Comparison of ENCODE assay signal across 19 cellular contexts in genomic region chr2:223203971-223204370, GRCh38.
DNase-seq lines count a peak whose midpoint lies in the region; ATAC-seq and TF ChIP-seq lines count a peak whose summit lies in the region.
"Had no signal": no experiment of that assay in that cellular context is flagged by ENCODE, and none has a peak within 500 bp of the region (broad histone marks: within the 10 kb centered on the region; RNA-seq: fewer than 3 reads in every experiment).

No MANE protein-coding gene starts in this region.

- no peak overlapping the region for H2AFZ ChIP-seq in mesenchymal stem cell (ENCODE audit: low read depth, low read length)

- no peak overlapping the region for H3K4me3 ChIP-seq in BJ (ENCODE audit: low read depth, low read length)
- H3K4me3 ChIP-seq in mesenchymal stem cell (ENCODE audit: insufficient read depth in 1 of 2, low read depth in 1 of 2, low read length in 2 of 2): no peak overlapping the region
- no peak overlapping the region for H3K4me3 ChIP-seq in gastrocnemius medialis
- H3K4me3 ChIP-seq in aorta (ENCODE audit: low read length in 2 of 2): no peak overlapping the region
- no peak overlapping the region for H3K4me3 ChIP-seq in naive thymus-derived CD4-positive, alpha-beta T cell (ENCODE audit: low read length)
- H3K4me3 ChIP-seq: gastroesophageal sphincter, lung, right atrium auricular region had no signal

- H2AK5ac ChIP-seq in mesenchymal stem cell (ENCODE audit: low read length, severe bottlenecking): no peak overlapping the region

- no peak for TF ChIP-seq POLR2A in gastrocnemius medialis (IDR thresholded peaks at IDR 0.05)

- peak overlapping the region; percentile 4 for H3K27ac Mint-ChIP-seq in chondrocyte (ENCODE audit: unreplicated experiment)
- H3K27ac Mint-ChIP-seq in naive thymus-derived CD4-positive, alpha-beta T cell: no peak overlapping the region
- H3K27ac Mint-ChIP-seq: activated CD4-positive, alpha-beta memory T cell treated with anti-CD3 and anti-CD28 coated beads for 36 hours had no signal

- H3K79me1 ChIP-seq in mesenchymal stem cell (replicated peaks; ENCODE audit: low read length, poor library complexity, severe bottlenecking): no peaks in the 10 kb centered on the region

- CTCF ChIA-PET in BJ (lab: Yijun Ruan, JAX): interaction anchor here (1.3 kb wide), 1 partner anchor 21 kb away, joined by 4 read pairs; no protein-coding TSS in a partner anchor
- CTCF ChIA-PET in naive thymus-derived CD4-positive, alpha-beta T cell (lab: Charles Lee): no interaction called here

- no peaks in the 10 kb centered on the region for H3K27me3 Mint-ChIP-seq in chondrocyte (ENCODE audit: low read depth)
- no peaks in the 10 kb centered on the region for H3K27me3 Mint-ChIP-seq in naive thymus-derived CD4-positive, alpha-beta T cell
- H3K27me3 Mint-ChIP-seq: activated CD4-positive, alpha-beta memory T cell treated with anti-CD3 and anti-CD28 coated beads for 36 hours had no signal

- DNase-seq in BJ (ENCODE audit: low read depth) (peak; percentile 72), LHCN-M2 (ENCODE audit: low read depth) (peak; percentile 84), chondrocyte (ENCODE audit: low spot score) (no peak), mesenchymal stem cell (peak; percentile 74), gastrocnemius medialis (no peak), aorta (no peak), T-helper 1 cell (no peak)
- DNase-seq in naive thymus-derived CD4-positive, alpha-beta T cell: no peak
- DNase-seq: activated CD4-positive, alpha-beta memory T cell treated with anti-CD3 and anti-CD28 coated beads for 36 hours; amygdala; BE2C; DMS153; Karpas-422; NCI-H1436 treated with DMSO at 0.1 percent for 48 hours; stimulated activated CD4-positive, alpha-beta T cell treated with anti-CD3 and anti-CD28 coated beads, Interleukin-4, amount 100 ng/mL, for 24 hours; trophoblast cell had no signal

- H3K27me3 ChIP-seq in BJ (ENCODE audit: control insufficient read depth, insufficient read depth, low read length): no peaks in the 10 kb centered on the region; the same call in 1 of the 2 replicates
- H3K27me3 ChIP-seq in mesenchymal stem cell (ENCODE audit: control insufficient read depth in 1 of 2, insufficient read depth in 1 of 2, low read length in 2 of 2): no peaks in the 10 kb centered on the region
- no peaks in the 10 kb centered on the region for H3K27me3 ChIP-seq in gastrocnemius medialis
- H3K27me3 ChIP-seq in aorta (ENCODE audit: control insufficient read depth in 1 of 2, insufficient read depth in 2 of 2, low read length in 1 of 2): no peaks in the 10 kb centered on the region
- H3K27me3 ChIP-seq in naive thymus-derived CD4-positive, alpha-beta T cell (ENCODE audit: control insufficient read depth in 2 of 2, insufficient read depth in 2 of 2, low read length in 2 of 2): no peaks in the 10 kb centered on the region
- H3K27me3 ChIP-seq: BE2C, gastroesophageal sphincter, right atrium auricular region had no signal

- H3K14ac ChIP-seq in mesenchymal stem cell (ENCODE audit: low read length in 2 of 2): no peak overlapping the region

- peaks cover 14% of the 10 kb centered on the region for H3K9me3 Mint-ChIP-seq in chondrocyte (ENCODE audit: low read depth)
- H3K9me3 Mint-ChIP-seq in naive thymus-derived CD4-positive, alpha-beta T cell: peaks cover 0 to 21% (median 12%) of the 10 kb centered on the region in 11 donors

- no peak overlapping the region for H4K8ac ChIP-seq in mesenchymal stem cell (ENCODE audit: low read length)

- peaks cover 1% of the 10 kb centered on the region for H3K36me3 Mint-ChIP-seq in chondrocyte (ENCODE audit: low read depth)
- H3K36me3 Mint-ChIP-seq in naive thymus-derived CD4-positive, alpha-beta T cell: no peaks in the 10 kb centered on the region
- H3K36me3 Mint-ChIP-seq: activated CD4-positive, alpha-beta memory T cell treated with anti-CD3 and anti-CD28 coated beads for 36 hours had no signal

- WGBS in mesenchymal stem cell: no CpG with 5 or more reads among the region's 1 CpG
- 32 to 38% methylated on average over 1 of the region's 1 CpG for WGBS in aorta, 2 donors

- no peaks in the 10 kb centered on the region for H3K36me3 ChIP-seq in BJ (ENCODE audit: control insufficient read depth, insufficient read depth, low read length)
- no peaks in the 10 kb centered on the region for H3K36me3 ChIP-seq in mesenchymal stem cell (ENCODE audit: control insufficient read depth in 1 of 2, insufficient read depth in 2 of 2, low read depth in 1 of 2, low read length in 2 of 2)
- H3K36me3 ChIP-seq in gastrocnemius medialis: no peaks in the 10 kb centered on the region
- no peaks in the 10 kb centered on the region for H3K36me3 ChIP-seq in aorta (ENCODE audit: control insufficient read depth in 1 of 2, insufficient read depth in 2 of 2, low read length in 1 of 2)
- H3K36me3 ChIP-seq in naive thymus-derived CD4-positive, alpha-beta T cell (ENCODE audit: control insufficient read depth in 2 of 3, insufficient read depth in 3 of 3, low read length in 3 of 3): no peaks in the 10 kb centered on the region
- H3K36me3 ChIP-seq: BE2C, gastroesophageal sphincter, right atrium auricular region had no signal

- H3K27ac ChIP-seq in mesenchymal stem cell (ENCODE audit: low read length, poor library complexity, severe bottlenecking) (no peak overlapping the region), gastrocnemius medialis (no peak overlapping the region), aorta (ENCODE audit: low read depth in 1 of 2, low read length in 2 of 2) (no peak overlapping the region)
- H3K27ac ChIP-seq in naive thymus-derived CD4-positive, alpha-beta T cell (ENCODE audit: low read depth, low read length): no peak overlapping the region
- H3K27ac ChIP-seq: gastroesophageal sphincter, right atrium auricular region had no signal

- peaks cover 11% of the 10 kb centered on the region for H3K4me1 Mint-ChIP-seq in chondrocyte (ENCODE audit: low read depth)
- H3K4me1 Mint-ChIP-seq in naive thymus-derived CD4-positive, alpha-beta T cell: no peaks in the 10 kb centered on the region

- no peak overlapping the region for H3K4me2 ChIP-seq in mesenchymal stem cell (ENCODE audit: low read length, poor library complexity, severe bottlenecking)

- H3K4me1 ChIP-seq in mesenchymal stem cell (ENCODE audit: control insufficient read depth, insufficient read depth, low read depth, low read length) (no peaks in the 10 kb centered on the region), gastrocnemius medialis (no peaks in the 10 kb centered on the region), aorta (ENCODE audit: control insufficient read depth in 1 of 2, insufficient read depth in 2 of 2, low read length in 2 of 2) (no peaks in the 10 kb centered on the region)
- no peaks in the 10 kb centered on the region for H3K4me1 ChIP-seq in naive thymus-derived CD4-positive, alpha-beta T cell (ENCODE audit: control insufficient read depth in 2 of 2, insufficient read depth in 2 of 2, low read length in 2 of 2)
- H3K4me1 ChIP-seq: right atrium auricular region had no signal

- H2BK12ac ChIP-seq in mesenchymal stem cell (ENCODE audit: low read length in 2 of 2): no peak overlapping the region

- H3K9ac ChIP-seq in mesenchymal stem cell (ENCODE audit: low read length): peak overlapping the region; percentile 41

- ATAC-seq in gastrocnemius medialis: no peak
- no peak for ATAC-seq in aorta (ENCODE audit: low FRiP score)
- no peak for ATAC-seq in naive thymus-derived CD4-positive, alpha-beta T cell
- ATAC-seq: gastroesophageal sphincter had no signal

- no peak overlapping the region for H3K23ac ChIP-seq in mesenchymal stem cell (ENCODE audit: low read length in 2 of 2)

- H3K4me3 Mint-ChIP-seq in chondrocyte (ENCODE audit: unreplicated experiment): no peak overlapping the region
- H3K4me3 Mint-ChIP-seq in naive thymus-derived CD4-positive, alpha-beta T cell: no peak overlapping the region
- H3K4me3 Mint-ChIP-seq: activated CD4-positive, alpha-beta memory T cell treated with anti-CD3 and anti-CD28 coated beads for 36 hours had no signal

- H2BK5ac ChIP-seq in mesenchymal stem cell (ENCODE audit: low read depth, low read length, poor library complexity, severe bottlenecking): no peak overlapping the region

- no peak for TF ChIP-seq CTCF in BJ (IDR thresholded peaks at IDR 0.05; ENCODE audit: insufficient read depth, low read depth, low read length)
- no peak for TF ChIP-seq CTCF in chondrocyte (IDR thresholded peaks at IDR 0.05)
- TF ChIP-seq CTCF in gastrocnemius medialis (IDR thresholded peaks at IDR 0.05 in 4 of 5, conservative IDR thresholded peaks at IDR 0.05 in 1 of 5): no peak

- H3K4ac ChIP-seq in mesenchymal stem cell (ENCODE audit: low read depth in 1 of 2, low read length in 2 of 2): no peak overlapping the region

- intact Hi-C loops in gastrocnemius medialis (cut with DNase I; ENCODE audit: low total_unique reads) (no loop called here), aorta (cut with DNase I) (no loop called here)
- intact Hi-C loops in naive thymus-derived CD4-positive, alpha-beta T cell (cut with micrococcal nuclease): no loop called here

- H2BK15ac ChIP-seq in mesenchymal stem cell (ENCODE audit: low read depth, poor library complexity, severe bottlenecking): no peak overlapping the region

- no peak overlapping the region for H3K18ac ChIP-seq in mesenchymal stem cell (ENCODE audit: low read depth in 1 of 2, low read length in 2 of 2)

- no peak overlapping the region for H2BK120ac ChIP-seq in mesenchymal stem cell (ENCODE audit: low read depth, low read length)

- POLR2A ChIA-PET in BJ (lab: Charles Lee): no interaction called here
- POLR2A ChIA-PET in naive thymus-derived CD4-positive, alpha-beta T cell (lab: Charles Lee): no interaction called here

- no peak overlapping the region for H4K91ac ChIP-seq in mesenchymal stem cell (ENCODE audit: low read length)

- peaks cover 14% of the 10 kb centered on the region for H3K9me3 ChIP-seq in mesenchymal stem cell (ENCODE audit: control insufficient read depth, low read length)
- no peaks in the 10 kb centered on the region for H3K9me3 ChIP-seq in gastrocnemius medialis
- peaks cover 2% of the 10 kb centered on the region for H3K9me3 ChIP-seq in aorta (ENCODE audit: control insufficient read depth, low read length)
- H3K9me3 ChIP-seq in naive thymus-derived CD4-positive, alpha-beta T cell (ENCODE audit: control insufficient read depth in 2 of 3, low read length in 3 of 3): peaks cover 0 to 10% (median 0%) of the 10 kb centered on the region in 3 experiments
- H3K9me3 ChIP-seq: BE2C had no signal

- in situ Hi-C loops in gastrocnemius medialis (cut with MboI; ENCODE audit: low sequenced_read_pairs in 4 of 4): no loop called here

Comparison
In these comparisons a context has a peak if more than half of its experiments do, and no peak if none do; other contexts are left out.
1. DNase-seq: peak in BJ (single experiment), LHCN-M2 (single experiment) and mesenchymal stem cell (single experiment); none in chondrocyte (single experiment), gastrocnemius medialis (0 of 2), aorta (0 of 2), naive thymus-derived CD4-positive, alpha-beta T cell (0 of 9) and T-helper 1 cell (0 of 5).